ENCODE assay signal across 8 cellular contexts in the genomic region with DNA sequence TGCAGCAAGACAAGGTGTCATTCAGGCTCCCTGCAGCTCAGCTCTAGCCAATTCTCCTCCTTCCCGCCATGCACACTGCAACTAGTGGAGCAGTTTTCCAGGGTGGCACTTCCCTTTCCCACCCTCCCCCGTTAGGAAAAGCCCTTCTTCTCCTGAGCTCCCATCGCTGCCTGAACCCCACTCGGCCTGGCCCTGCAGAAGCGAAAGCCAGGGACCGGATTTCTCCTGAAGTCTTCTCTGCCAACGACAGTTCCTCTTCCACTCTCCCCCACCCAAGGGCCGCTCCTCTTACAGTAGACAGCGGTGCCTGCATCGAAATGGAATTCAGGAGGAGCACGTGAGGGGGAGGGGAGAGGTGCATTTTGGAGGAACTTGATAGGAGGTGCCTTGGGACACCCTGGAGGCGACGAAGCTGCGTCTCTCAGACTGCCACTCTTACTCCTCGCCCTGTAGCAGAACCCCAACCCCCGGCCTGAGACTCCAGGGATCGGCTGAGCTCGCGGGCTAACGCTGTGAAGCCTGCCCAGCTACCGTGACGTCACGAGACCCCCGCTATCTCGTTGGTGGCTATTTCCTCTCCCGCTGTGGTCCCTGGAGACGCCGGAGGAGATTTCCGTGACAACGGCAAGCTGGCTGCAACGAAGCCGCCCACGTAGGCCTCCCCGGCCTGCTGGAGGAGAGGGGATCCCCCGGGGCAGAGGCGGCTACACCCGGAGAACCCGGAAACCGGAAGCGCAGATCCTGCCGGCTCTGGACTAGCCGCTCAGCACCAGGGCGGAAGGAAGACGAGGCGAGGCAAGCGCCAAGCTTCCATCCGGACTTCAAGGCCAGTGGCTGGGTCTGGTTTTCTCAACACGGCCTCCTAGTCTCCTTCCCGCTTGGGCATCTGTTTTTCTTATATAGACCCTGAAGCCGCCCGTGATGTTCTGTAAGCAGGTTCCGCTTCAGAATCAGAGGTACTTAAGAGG.
DNase-seq lines count a peak whose midpoint lies in the region; ATAC-seq and TF ChIP-seq lines count a peak whose summit lies in the region.

No MANE protein-coding gene starts in this region.

- in situ Hi-C loops in Caki2 (cut with HindIII; ENCODE audit: low pct_unique_long_range_greater_than_20kb, low sequenced_read_pairs) = loop anchor here (10.0 kb wide), 1 partner anchor 92 kb away; no protein-coding TSS in a partner anchor

- peaks cover 21% of the 10 kb centered on the region for H3K27me3 Mint-ChIP-seq in endodermal cell (ENCODE audit: insufficient read depth)

- H3K4me3 ChIP-seq in endodermal cell (ENCODE audit: low read length) = peak overlapping the region; percentile 82
- peak overlapping the region; percentile 43 for H3K4me3 ChIP-seq in mesodermal cell (ENCODE audit: extremely low read depth, insufficient read depth, low read length, poor library complexity, severe bottlenecking)

- H3K27ac ChIP-seq in endodermal cell (ENCODE audit: low read depth, low read length) (peak overlapping the region; percentile 58), mesodermal cell (ENCODE audit: low read depth, low read length, severe bottlenecking) (peak overlapping the region; percentile 98)

- peaks cover 15% of the 10 kb centered on the region for H3K27me3 ChIP-seq in endodermal cell (ENCODE audit: control insufficient read depth, insufficient read depth, low read length, poor library complexity, severe bottlenecking)

- peaks cover 27% of the 10 kb centered on the region for H3K4me1 Mint-ChIP-seq in endodermal cell

- DNase-seq in Caki2 (ENCODE audit: low read depth) (peak; percentile 95), HUDEP-2 (lab: John Stamatoyannopoulos, UW; ENCODE audit: unreplicated experiment in 76 of 76) (peak in 75 of 76 experiments; percentile 24 to 92 (median 74)), NOMO-1 treated with dmso at 0.1 percent for 144 hours (lab: John Stamatoyannopoulos, UW; ENCODE audit: unreplicated experiment) (peak; percentile 92), endodermal cell (peak; percentile 98)
- peak; percentile 96 for DNase-seq in activated CD8-positive, alpha-beta memory T cell treated with anti-CD3 and anti-CD28 coated beads, Interleukin-2, amount 50 U/mL, for 24 hours (ENCODE audit: extremely low read depth)
- DNase-seq in stimulated activated CD8-positive, alpha-beta memory T cell treated with anti-CD3 and anti-CD28 coated beads, Interleukin-15, amount 100 ng/mL, for 24 hours (ENCODE audit: low read depth) = peak; percentile 93

- H3K9me3 ChIP-seq in endodermal cell (ENCODE audit: control insufficient read depth, low read length) (no peaks in the 10 kb centered on the region), mesodermal cell (ENCODE audit: control insufficient read depth, low read length) (no peaks in the 10 kb centered on the region)

- no peaks in the 10 kb centered on the region for H3K9me3 Mint-ChIP-seq in endodermal cell

- H3K27ac Mint-ChIP-seq in endodermal cell = peak overlapping the region; percentile 96

- peak; percentile 93 for ATAC-seq in GM21390 (IDR thresholded peaks at IDR 0.05; ENCODE audit: unreplicated experiment)

- H3K36me3 Mint-ChIP-seq in endodermal cell (ENCODE audit: low read depth) = peaks cover 2% of the 10 kb centered on the region

- peak overlapping the region; percentile 74 for H3K4me3 Mint-ChIP-seq in endodermal cell

- TF ChIP-seq CTCF in endodermal cell (conservative IDR thresholded peaks at IDR 0.05) = no peak

- H3K4me1 ChIP-seq in endodermal cell (ENCODE audit: control insufficient read depth, insufficient read depth, low read length) = peaks cover 6% of the 10 kb centered on the region
- peaks cover 30% of the 10 kb centered on the region for H3K4me1 ChIP-seq in mesodermal cell (ENCODE audit: control insufficient read depth, insufficient read depth, low read length, poor library complexity, severe bottlenecking)

- peak overlapping the region; percentile 89 for H3K9ac ChIP-seq in endodermal cell (ENCODE audit: extremely low read depth, low read length, poor library complexity, severe bottlenecking)

- no peaks in the 10 kb centered on the region for H3K36me3 ChIP-seq in endodermal cell (ENCODE audit: control insufficient read depth, insufficient read depth, low read length)
- H3K36me3 ChIP-seq in mesodermal cell (ENCODE audit: control insufficient read depth, insufficient read depth, low read length) = peaks cover 5% of the 10 kb centered on the region

- 7 to 11% methylated on average over 11 to 52 of the region's 52 CpGs for WGBS in endodermal cell (ENCODE audit: insufficient coverage in 1 of 2, insufficient read length in 1 of 2), 2 experiments
- 6% methylated on average over 36 to 40 of the region's 52 CpGs for WGBS in mesodermal cell (ENCODE audit: insufficient coverage in 2 of 2), 2 experiments

Comparison
In these comparisons a context has a peak if more than half of its experiments do, and no peak if none do; other contexts are left out.
1. Peak in every context shown above with its lines: DNase-seq, ATAC-seq, H3K4me3 ChIP-seq and H3K27ac ChIP-seq.